26 cellular contexts compared by ENCODE assay signal in the genomic region with DNA sequence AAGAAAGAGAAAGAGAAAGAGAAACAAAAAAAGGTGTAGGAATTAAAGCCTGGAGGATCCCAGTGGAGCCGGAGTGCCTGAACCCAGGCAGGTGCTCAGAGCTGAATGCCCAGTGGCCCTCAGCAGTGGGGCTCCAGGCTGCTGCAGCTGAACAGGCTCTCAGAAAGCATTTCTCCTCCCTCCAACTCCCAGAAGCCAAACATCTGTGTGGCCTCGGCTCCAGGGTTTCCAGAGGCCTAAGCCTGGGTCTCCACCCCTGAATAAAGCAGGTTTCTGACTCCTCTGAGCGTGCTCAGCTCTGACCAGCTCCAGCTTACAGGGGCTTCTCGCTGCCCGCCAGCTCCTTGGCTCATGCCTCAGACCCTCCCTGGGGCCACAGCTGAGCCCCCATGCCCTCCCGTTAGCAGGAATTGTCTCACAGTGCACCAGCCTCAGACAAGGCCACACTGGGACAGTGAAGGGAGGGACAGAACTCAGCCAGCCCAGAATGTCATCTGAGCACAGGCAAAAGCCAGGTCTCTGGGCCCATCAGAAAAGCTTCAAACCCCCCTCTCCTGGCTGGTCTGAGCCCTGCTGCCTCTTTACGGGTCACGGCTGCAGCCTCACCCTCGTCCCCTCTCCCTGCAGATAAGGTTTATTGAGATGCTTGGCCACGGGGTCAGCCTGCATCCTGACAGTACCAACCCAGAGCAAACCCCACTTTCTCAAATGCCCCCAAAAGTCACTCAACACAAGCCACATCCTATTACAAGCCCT.
DNase-seq lines count a peak whose midpoint lies in the region; ATAC-seq and TF ChIP-seq lines count a peak whose summit lies in the region.
"Had no signal": no experiment of that assay in that cellular context is flagged by ENCODE, and none has a peak within 500 bp of the region (broad histone marks: within the 10 kb centered on the region; RNA-seq: fewer than 3 reads in every experiment).

No MANE protein-coding gene starts in this region.

- peaks cover 0 to 4% of the 10 kb centered on the region in 2 donors for H3K9me3 ChIP-seq in neuronal stem cell (replicated peaks in 1 of 2; ENCODE audit: control insufficient read depth in 2 of 2, insufficient read depth in 1 of 2, low read depth in 1 of 2, low read length in 2 of 2)
- H3K9me3 ChIP-seq: SK-N-SH had no signal

- H3K27ac Mint-ChIP-seq in GM23338 (no peak overlapping the region), WTC11 (no peak overlapping the region)
- H3K27ac Mint-ChIP-seq: CD4-positive, alpha-beta memory T cell; T-helper 1 cell treated with Interleukin-12 subunit alpha and Interleukin-12 subunit beta and Interleukin-4 antibody, amounts not matched to agents 30 μg/mL and 1 μg/mL, for 36 hours had no signal

- H3K4me2 ChIP-seq in GM23338 (no peak overlapping the region), neuronal stem cell (ENCODE audit: insufficient read depth, low read length, poor library complexity, severe bottlenecking) (peak overlapping the region; percentile 22)
- H3K4me2 ChIP-seq: BLaER1 treated with 17β-estradiol and CSF1 and Interleukin-3, amounts not matched to agents 10 nM and 100 nM; KMS-11; SK-N-SH had no signal

- H3K79me2 ChIP-seq in GM23338 (replicated peaks; ENCODE audit: insufficient read depth): no peaks in the 10 kb centered on the region

- no CpG with 5 or more reads among the region's 10 CpGs for WGBS in neuronal stem cell (ENCODE audit: extremely low coverage in 2 of 2, insufficient read length in 2 of 2, insufficient replicate concordance in 1 of 2), 2 donors

- H2BK5ac ChIP-seq in neuronal stem cell (ENCODE audit: low read length): no peak overlapping the region

- no peak overlapping the region for H4K8ac ChIP-seq in neuronal stem cell (ENCODE audit: low read depth, low read length)

- no peaks in the 10 kb centered on the region for H4K20me1 ChIP-seq in GM23338 (replicated peaks; ENCODE audit: insufficient read depth)

- H3K36me3 ChIP-seq in GM23338 (ENCODE audit: insufficient read depth) (no peaks in the 10 kb centered on the region), neuronal stem cell (replicated peaks in 1 of 2; ENCODE audit: control insufficient read depth in 2 of 2, insufficient read depth in 2 of 2, low read length in 2 of 2) (no peaks in the 10 kb centered on the region)
- H3K36me3 ChIP-seq: BLaER1 treated with 17β-estradiol and CSF1 and Interleukin-3, amounts not matched to agents 10 nM and 100 nM had no signal

- H3K4me1 Mint-ChIP-seq in GM23338: peaks cover 22% of the 10 kb centered on the region
- H3K4me1 Mint-ChIP-seq in WTC11: peaks cover 30% of the 10 kb centered on the region

- CTCF ChIA-PET in WTC11 (lab: Charles Lee): interaction anchor here (0.5 to 2.2 kb wide), 5 partner anchors 46 to 393 kb away, joined by 3 to 8 read pairs (median 4); no protein-coding TSS in a partner anchor

- H3K27me3 ChIP-seq in GM23338 (ENCODE audit: insufficient read depth) (no peaks in the 10 kb centered on the region), neuronal stem cell (ENCODE audit: control insufficient read depth in 3 of 3, insufficient read depth in 3 of 3, low read depth in 1 of 3, low read length in 3 of 3) (no peaks in the 10 kb centered on the region)
- H3K27me3 ChIP-seq: BLaER1 treated with 17β-estradiol and CSF1 and Interleukin-3, amounts not matched to agents 10 nM and 100 nM had no signal

- POLR2A ChIA-PET in WTC11 (lab: Charles Lee): interaction anchor here (0.7 kb wide), 2 partner anchors 12 to 74 kb away, joined by 3 to 5 read pairs; no protein-coding TSS in a partner anchor

- ATAC-seq in GM23338: peak; percentile 68
- ATAC-seq in WTC11: peak; percentile 56
- ATAC-seq in GM18873 (IDR thresholded peaks at IDR 0.05; ENCODE audit: low FRiP score, unreplicated experiment): no peak
- ATAC-seq in HG03354 (IDR thresholded peaks at IDR 0.05; ENCODE audit: poor library complexity, severe bottlenecking, unreplicated experiment): no peak
- ATAC-seq: PC-3 had no signal

- H3F3A ChIP-seq in GM23338 (replicated peaks; ENCODE audit: low read depth): no peaks in the 10 kb centered on the region

- TF ChIP-seq CTCF in GM23338 (conservative IDR thresholded peaks at IDR 0.05; ENCODE audit: low read depth in 2 of 2) (no peak), WTC11 (IDR thresholded peaks at IDR 0.05) (no peak)

- H3K27ac ChIP-seq in GM23338 (ENCODE audit: low read depth) (no peak overlapping the region), neuronal stem cell (replicated peaks; ENCODE audit: low read length) (no peak overlapping the region)
- H3K27ac ChIP-seq: BLaER1 treated with 17β-estradiol and CSF1 and Interleukin-3, amounts not matched to agents 10 nM and 100 nM; GM23248; KMS-11 had no signal

- H3K9me2 ChIP-seq in GM23338 (ENCODE audit: insufficient read depth): no peaks in the 10 kb centered on the region
- H3K9me2 ChIP-seq: SK-N-SH had no signal

- H3K9me3 Mint-ChIP-seq in GM23338 (peaks cover 15% of the 10 kb centered on the region), WTC11 (peaks cover 5% of the 10 kb centered on the region)

- peak overlapping the region; percentile 84 for H3K14ac ChIP-seq in neuronal stem cell (ENCODE audit: low read length)

- H3K18ac ChIP-seq in neuronal stem cell (ENCODE audit: low read length): peak overlapping the region; percentile 93

- peak; percentile 40 for DNase-seq in NCI-H345 (lab: John Stamatoyannopoulos, UW)
- no peak for DNase-seq in NCI-H345 treated with DMSO at 0.1 percent for 48 hours (lab: John Stamatoyannopoulos, UW; ENCODE audit: unreplicated experiment)
- no peak for DNase-seq in GM23338 (ENCODE audit: low spot score)
- no peak for DNase-seq in WTC11 (ENCODE audit: low spot score)
- DNase-seq in neuronal stem cell (ENCODE audit: low spot score): no peak
- no peak for DNase-seq in CD1c-positive myeloid dendritic cell (ENCODE audit: extremely low spot score)
- DNase-seq: CD4-positive, alpha-beta memory T cell; COR-L47; GM23248; HCEC 1CT; IMR-90; MM.1S; NCI-H1417 treated with DMSO at 0.1 percent for 48 hours; NCI-H1694 treated with DMSO at 0.1 percent for 48 hours; NCI-H2081; NCI-H446; NCI-H524 treated with DMSO at 0.1 percent for 48 hours; NCI-H82; PC-3; SK-N-SH; SW 1271 had no signal

- no peak overlapping the region for H2BK15ac ChIP-seq in neuronal stem cell (ENCODE audit: low read length)

- H3K4ac ChIP-seq in neuronal stem cell (ENCODE audit: low read length): no peak overlapping the region

- no peak overlapping the region for H2AK5ac ChIP-seq in neuronal stem cell (ENCODE audit: low read depth, low read length)

- H3K4me3 Mint-ChIP-seq in GM23338 (no peak overlapping the region), WTC11 (no peak overlapping the region)
- H3K4me3 Mint-ChIP-seq: CD4-positive, alpha-beta memory T cell; T-helper 1 cell treated with Interleukin-12 subunit alpha and Interleukin-12 subunit beta and Interleukin-4 antibody, amounts not matched to agents 30 μg/mL and 1 μg/mL, for 36 hours had no signal

- no peak overlapping the region for H3K23ac ChIP-seq in neuronal stem cell (ENCODE audit: low read depth, low read length, poor library complexity)

- peaks cover 5% of the 10 kb centered on the region; the same call in 2 of the 3 replicates for H3K36me3 Mint-ChIP-seq in GM23338 (ENCODE audit: low read depth)
- no peaks in the 10 kb centered on the region; the same call in 1 of the 2 replicates for H3K36me3 Mint-ChIP-seq in WTC11
- H3K36me3 Mint-ChIP-seq: CD4-positive, alpha-beta memory T cell had no signal

- H4K91ac ChIP-seq in neuronal stem cell (ENCODE audit: low read depth, low read length, poor library complexity): no peak overlapping the region

- H3K4me3 ChIP-seq in GM23338 (no peak overlapping the region), neuronal stem cell (ENCODE audit: low read length in 2 of 2) (no peak overlapping the region)
- H3K4me3 ChIP-seq: BLaER1 treated with 17β-estradiol and CSF1 and Interleukin-3, amounts not matched to agents 10 nM and 100 nM; GM23248 had no signal

- no peak overlapping the region for H2BK12ac ChIP-seq in neuronal stem cell (ENCODE audit: low read length)

- H3K79me1 ChIP-seq in neuronal stem cell (ENCODE audit: low read depth, low read length): no peaks in the 10 kb centered on the region

- no peak overlapping the region for H2BK120ac ChIP-seq in neuronal stem cell (ENCODE audit: low read depth, low read length)

- H3K27me3 Mint-ChIP-seq in GM23338 (ENCODE audit: insufficient read depth, low read depth, poor library complexity): peaks cover 10% of the 10 kb centered on the region
- no peaks in the 10 kb centered on the region for H3K27me3 Mint-ChIP-seq in WTC11 (ENCODE audit: low read depth)

- peaks cover 7% of the 10 kb centered on the region; the same call in 1 of the 2 replicates for H3K4me1 ChIP-seq in GM23338 (ENCODE audit: insufficient read depth)
- H3K4me1 ChIP-seq in neuronal stem cell (ENCODE audit: control insufficient read depth in 2 of 2, insufficient read depth in 1 of 2, low read depth in 1 of 2, low read length in 2 of 2): peaks cover 0 to 12% of the 10 kb centered on the region in 2 donors

- 0 out of 2 replicates have a peak overlapping the region, but pooled peaks have one; percentile 43 for H2AFZ ChIP-seq in GM23338
- no peak overlapping the region for H2AFZ ChIP-seq in neuronal stem cell (ENCODE audit: low read length)
- H2AFZ ChIP-seq: GM23248 had no signal

- peak overlapping the region; percentile 63 for H3K9ac ChIP-seq in neuronal stem cell (ENCODE audit: low read depth, low read length, poor library complexity)
- H3K9ac ChIP-seq: BLaER1 treated with 17β-estradiol and CSF1 and Interleukin-3, amounts not matched to agents 10 nM and 100 nM; GM23248; KMS-11; SK-N-SH had no signal

TF ChIP-seq in GM23338, 12 proteins besides CTCF, POLR2A, EP300 and RAD21 (continues in another document):
- TF ChIP-seq, protein P1, sequence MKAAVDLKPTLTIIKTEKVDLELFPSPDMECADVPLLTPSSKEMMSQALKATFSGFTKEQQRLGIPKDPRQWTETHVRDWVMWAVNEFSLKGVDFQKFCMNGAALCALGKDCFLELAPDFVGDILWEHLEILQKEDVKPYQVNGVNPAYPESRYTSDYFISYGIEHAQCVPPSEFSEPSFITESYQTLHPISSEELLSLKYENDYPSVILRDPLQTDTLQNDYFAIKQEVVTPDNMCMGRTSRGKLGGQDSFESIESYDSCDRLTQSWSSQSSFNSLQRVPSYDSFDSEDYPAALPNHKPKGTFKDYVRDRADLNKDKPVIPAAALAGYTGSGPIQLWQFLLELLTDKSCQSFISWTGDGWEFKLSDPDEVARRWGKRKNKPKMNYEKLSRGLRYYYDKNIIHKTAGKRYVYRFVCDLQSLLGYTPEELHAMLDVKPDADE (IDR thresholded peaks at IDR 0.05): no peak

Comparison
In these comparisons a context has a peak if more than half of its experiments do, and no peak if none do; other contexts are left out.
1. ATAC-seq: peak in GM23338 (single experiment) and WTC11 (single experiment); none in GM18873 (single experiment) and HG03354 (single experiment).